In genomic region chr18:41713969-41714700, GRCh38 we compare ENCODE assay signal across 25 cellular contexts.
"Had no signal": no experiment of that assay in that cellular context is flagged by ENCODE, and none has a peak within 500 bp of the region (broad histone marks: within the 10 kb centered on the region; RNA-seq: fewer than 3 reads in every experiment).

No MANE protein-coding gene starts in this region.

- H3K9me3 ChIP-seq: left ventricle myocardium inferior, pancreas, prostate gland, stomach, testis, thyroid gland, transverse colon, upper lobe of left lung, vagina had no signal

- H3K27ac ChIP-seq: left ventricle myocardium inferior, pancreas, prostate gland, skin epidermis, stomach, testis, thyroid gland, transverse colon, upper lobe of left lung, vagina had no signal

- H3K4me1 ChIP-seq: left ventricle myocardium inferior, pancreas, prostate gland, stomach, testis, thyroid gland, transverse colon, upper lobe of left lung, vagina had no signal

- DNase-seq: islet precursor cell; left ventricle myocardium inferior; naive B cell; natural killer cell; nephron progenitor cell; nucleus accumbens; pancreas; posterior cingulate gyrus; retina; right cardiac atrium; stimulated activated CD4-positive, alpha-beta T cell treated with anti-CD3 and anti-CD28 coated beads, Interleukin-12 subunit alpha, Interleukin-12 subunit beta, amount 100 ng/mL, for 4 hours; stimulated activated CD4-positive, alpha-beta T cell treated with anti-CD3 and anti-CD28 coated beads, Interleukin-15, amount 100 ng/mL, for 24 hours; stimulated activated CD4-positive, alpha-beta T cell treated with anti-CD3 and anti-CD28 coated beads, Interleukin-2, amount 100 ng/mL, for 24 hours; stimulated activated CD4-positive, alpha-beta T cell treated with anti-CD3 and anti-CD28 coated beads, Interleukin-4, amount 100 ng/mL, for 1 hour; stimulated activated naive B cell treated with anti-CD40 and anti-IgM and Interleukin-4, amounts not matched to agents 10 μg/mL and 1 μg/mL and 100 μg/mL, for 72 hours; stimulated activated naive CD8-positive, alpha-beta T cell treated with anti-CD3 and anti-CD28 coated beads, Interleukin-15, Interleukin-2, amounts not matched to agents 100 U/mL and 50 U/mL, for 24 hours; stomach; testis; thyroid gland; transverse colon; upper lobe of left lung had no signal

- H3K27me3 ChIP-seq: pancreas, stomach, testis, thyroid gland, transverse colon, upper lobe of left lung, vagina had no signal

- H3K36me3 ChIP-seq: left ventricle myocardium inferior, pancreas, prostate gland, stomach, thyroid gland, transverse colon, upper lobe of left lung, vagina had no signal

- H3K4me3 ChIP-seq: left ventricle myocardium inferior, lung, pancreas, prostate gland, skin epidermis, stomach, testis, thyroid gland, transverse colon, upper lobe of left lung, vagina had no signal
